Comparison of ENCODE assay signal across 9 cellular contexts in the genomic region with DNA sequence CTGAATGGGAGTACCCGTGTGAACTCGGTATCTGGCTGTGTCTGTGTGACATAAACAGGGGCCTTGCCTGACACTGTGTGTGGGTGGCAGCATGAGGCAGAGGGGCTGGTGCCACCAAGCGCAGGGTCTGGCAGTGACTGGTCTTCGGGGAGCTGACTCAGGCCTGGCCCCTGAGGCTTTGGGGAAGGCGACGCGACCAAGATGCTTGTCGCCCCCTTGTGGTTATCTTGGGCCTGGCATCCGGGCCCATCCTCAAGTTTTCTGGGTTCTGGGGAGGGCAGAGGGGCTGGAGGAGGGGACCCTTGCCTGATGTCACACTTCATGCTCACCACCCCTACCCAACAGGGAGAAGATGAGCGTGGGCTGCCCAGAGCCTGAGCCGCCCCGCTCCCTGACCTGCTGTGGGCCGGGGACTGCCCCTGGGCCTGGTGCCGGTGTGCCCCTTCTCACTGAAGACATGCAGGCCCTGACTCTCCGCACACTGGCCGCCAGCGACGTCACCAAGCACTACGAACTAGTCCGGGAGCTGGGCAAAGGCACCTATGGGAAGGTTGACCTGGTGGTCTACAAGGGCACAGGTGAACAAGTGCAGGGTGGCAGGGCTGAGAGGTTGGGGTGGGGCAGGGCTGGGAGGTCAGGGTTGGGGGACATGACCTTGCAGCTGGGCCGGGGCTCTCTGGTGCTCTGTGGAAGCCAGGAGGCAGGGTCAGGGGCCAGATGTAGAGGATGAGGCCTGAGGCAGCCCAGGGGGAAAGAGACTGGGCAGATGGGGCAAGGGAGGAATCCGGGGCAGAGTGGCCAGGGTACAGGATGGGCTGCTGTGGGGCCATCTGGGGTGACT. TPM values are rescaled to one million over a fixed set of nuclear protein-coding genes. Genes with fewer than 3 reads are reported as not detected.
DNase-seq lines count a peak whose midpoint lies in the region; ATAC-seq and TF ChIP-seq lines count a peak whose summit lies in the region.
"Had no signal": no experiment of that assay in that cellular context is flagged by ENCODE, and none has a peak within 500 bp of the region (broad histone marks: within the 10 kb centered on the region; RNA-seq: fewer than 3 reads in every experiment).

No MANE protein-coding gene starts in this region.

- H3K14ac ChIP-seq in trophoblast cell (ENCODE audit: low read length) = no peak overlapping the region

- no peak overlapping the region for H2AK5ac ChIP-seq in trophoblast cell (ENCODE audit: low read length)

- no peak overlapping the region for H3K23ac ChIP-seq in trophoblast cell (ENCODE audit: low read length)

- H3K9me2 ChIP-seq in PC-3 (replicated peaks; ENCODE audit: low read length) = no peaks in the 10 kb centered on the region

- H3K4me2 ChIP-seq in PC-3 (ENCODE audit: low read length) (no peak overlapping the region), trophoblast cell (ENCODE audit: low read length) (no peak overlapping the region)

- no peaks in the 10 kb centered on the region for H3K36me3 ChIP-seq in PC-3 (ENCODE audit: low read depth, low read length)
- H3K36me3 ChIP-seq in trophoblast cell (ENCODE audit: control insufficient read depth in 1 of 2, insufficient read depth in 2 of 2, low read length in 2 of 2) = peaks cover 10 to 18% of the 10 kb centered on the region in 2 experiments

- CTCF ChIA-PET in PC-3 (lab: Charles Lee) = interaction anchor here (1.0 kb wide), 1 partner anchor 39 kb away, joined by 4 read pairs; no protein-coding TSS in a partner anchor

- H2BK120ac ChIP-seq in trophoblast cell (ENCODE audit: insufficient read depth, low read length, poor library complexity) = no peak overlapping the region

- H3F3A ChIP-seq in PC-3 (ENCODE audit: low read length, unreplicated experiment) = no peaks in the 10 kb centered on the region

- peaks cover 7% of the 10 kb centered on the region for H3K36me3 Mint-ChIP-seq in type B pancreatic cell

- no peak overlapping the region for H3K4ac ChIP-seq in trophoblast cell (ENCODE audit: low read depth, low read length)

- H4K20me1 ChIP-seq in PC-3 (ENCODE audit: low read length) = no peaks in the 10 kb centered on the region

- no peaks in the 10 kb centered on the region for H3K9me3 ChIP-seq in PC-3 (ENCODE audit: low read length)
- no peaks in the 10 kb centered on the region for H3K9me3 ChIP-seq in trophoblast cell (ENCODE audit: insufficient read depth, low read depth, low read length)

- H3K18ac ChIP-seq in trophoblast cell (ENCODE audit: low read length) = no peak overlapping the region

- no peaks in the 10 kb centered on the region for H3K79me2 ChIP-seq in PC-3 (ENCODE audit: low read length)
- no peaks in the 10 kb centered on the region for H3K79me2 ChIP-seq in trophoblast cell (ENCODE audit: control insufficient read depth, insufficient read depth, low read length, poor library complexity)

- no peak overlapping the region for H4K91ac ChIP-seq in trophoblast cell (ENCODE audit: low read depth, low read length)

- H3K9me3 Mint-ChIP-seq in type B pancreatic cell = no peaks in the 10 kb centered on the region

- H3K4me1 ChIP-seq in PC-3 (ENCODE audit: insufficient read depth, low read length) = no peaks in the 10 kb centered on the region
- no peaks in the 10 kb centered on the region for H3K4me1 ChIP-seq in trophoblast cell (ENCODE audit: control insufficient read depth in 1 of 2, insufficient read depth in 2 of 2, low read length in 2 of 2)

- no peaks in the 10 kb centered on the region for H3K27me3 Mint-ChIP-seq in type B pancreatic cell

- no peak overlapping the region for H2BK12ac ChIP-seq in trophoblast cell (ENCODE audit: low read length)

- H3K4me3 ChIP-seq in PC-3 (ENCODE audit: low read length) (no peak overlapping the region), fibroblast of pulmonary artery (replicated peaks; ENCODE audit: low read depth, low read length) (no peak overlapping the region), trophoblast cell (ENCODE audit: low read depth, low read length) (no peak overlapping the region)

- no peak overlapping the region for H3K4me3 Mint-ChIP-seq in type B pancreatic cell

- H3K27ac ChIP-seq in PC-3 (ENCODE audit: low read length) = no peak overlapping the region
- no peak overlapping the region for H3K27ac ChIP-seq in trophoblast cell (ENCODE audit: low read depth, low read length)

- no peak overlapping the region for H3K9ac ChIP-seq in PC-3 (ENCODE audit: low read length)
- no peak overlapping the region for H3K9ac ChIP-seq in trophoblast cell (ENCODE audit: low read length)

- intact Hi-C loops in PC-3 (cut with micrococcal nuclease) = loop anchor here (1.0 kb wide), 1 partner anchor 40 kb away; no protein-coding TSS in a partner anchor

- no peaks in the 10 kb centered on the region for H3K27me3 ChIP-seq in PC-3 (ENCODE audit: low read length)
- H3K27me3 ChIP-seq in trophoblast cell (ENCODE audit: insufficient read depth, low read length) = no peaks in the 10 kb centered on the region

- TF ChIP-seq CTCF in PC-3 (conservative IDR thresholded peaks at IDR 0.05; ENCODE audit: low read depth, low read length) (peak; percentile 75), fibroblast of pulmonary artery (IDR thresholded peaks at IDR 0.05; ENCODE audit: low read length, missing control alignments) (peak; percentile 80), type B pancreatic cell (conservative IDR thresholded peaks at IDR 0.05) (peak; percentile 92)

- no peak overlapping the region for H2BK5ac ChIP-seq in trophoblast cell (ENCODE audit: low read depth, low read length, poor library complexity)

- no peak overlapping the region for H4K12ac ChIP-seq in trophoblast cell (ENCODE audit: low read depth, low read length)

- BruUV-seq in PC-3 (replicated peaks; lab: Mats Ljungman, UMichigan) = no TSS peak

- DNase-seq in activated gamma-delta T cell treated with Interleukin-2 at 50 U/mL for 16 hours (peak; percentile 77), activated gamma-delta T cell (lab: John Stamatoyannopoulos, UW) (no peak), PC-3 (peak; percentile 52), activated T-helper 1 cell treated with Interleukin-2 at 50 U/mL for 16 hours (ENCODE audit: low read depth) (peak; percentile 54), fibroblast of pulmonary artery (ENCODE audit: low read depth) (peak; percentile 44), trophoblast cell (peak; percentile 38 to 73), type B pancreatic cell (ENCODE audit: extremely low spot score, unreplicated experiment) (no peak)

- peak; percentile 64 for ATAC-seq in PC-3
- no peak for ATAC-seq in HG02840 (IDR thresholded peaks at IDR 0.05; ENCODE audit: low FRiP score, unreplicated experiment)

- no peaks in the 10 kb centered on the region for H3K4me1 Mint-ChIP-seq in type B pancreatic cell (ENCODE audit: unreplicated experiment)

- WGBS in trophoblast cell (ENCODE audit: extremely low coverage, insufficient coverage, insufficient read length) = no CpG with 5 or more reads among the region's 22 CpGs

- H4K8ac ChIP-seq in trophoblast cell (ENCODE audit: low read depth, low read length) = no peak overlapping the region

- H3K79me1 ChIP-seq in trophoblast cell (ENCODE audit: low read length) = no peaks in the 10 kb centered on the region

- H2AFZ ChIP-seq in PC-3 (ENCODE audit: low read length) (no peak overlapping the region), trophoblast cell (ENCODE audit: insufficient read depth, low read length, poor library complexity) (no peak overlapping the region)

- H3K27ac Mint-ChIP-seq in type B pancreatic cell = no peak overlapping the region

- POLR2A ChIA-PET in PC-3 (lab: Charles Lee; ENCODE audit: unreplicated experiment) = no interaction called here

RNA-seq across cellular contexts. Expression of gene SBK1, which starts 24.9 kb away (rescaled TPM):
- total RNA-seq in PC-3 (2014; rRNA removed) (0.95 and 1.5 TPM in 2 replicates), type B pancreatic cell (ENCODE audit: low replicate concordance) (29.8 and 31.9 TPM in 2 replicates)
- 21.5 and 21.8 TPM in 2 replicates for polyA plus RNA-seq in trophoblast cell (2013)

RNA-seq across cellular contexts. Expression of gene NPIPB6, which starts 46.0 kb away (rescaled TPM):
- 0.17 and 2.5 TPM in 2 replicates for total RNA-seq in PC-3 (2014; rRNA removed)
- polyA plus RNA-seq in trophoblast cell (2013) = 2.8 and 3.8 TPM in 2 replicates
- total RNA-seq in type B pancreatic cell (ENCODE audit: low replicate concordance) = 2.0 and 2.2 TPM in 2 replicates
- total RNA-seq: pulmonary artery endothelial cell had no signal

Comparison
In these comparisons a context has a peak if more than half of its experiments do, and no peak if none do; other contexts are left out.
1. DNase-seq: peak in activated gamma-delta T cell treated with Interleukin-2 at 50 U/mL for 16 hours (single experiment), PC-3 (single experiment), activated T-helper 1 cell treated with Interleukin-2 at 50 U/mL for 16 hours (single experiment), fibroblast of pulmonary artery (single experiment) and trophoblast cell (2 of 2); none in activated gamma-delta T cell (single experiment) and type B pancreatic cell (single experiment).
2. RNA of gene SBK1, which starts 24.9 kb away (total RNA-seq): 29.8 to 31.9 TPM in type B pancreatic cell; 0.95 to 1.5 TPM in PC-3; every median in the first group is over 10 times any median in the second.
3. Peak in every context shown above with its lines, with median percentiles within 50 percentile points of each other: CTCF ChIP-seq.